In the genomic region with DNA sequence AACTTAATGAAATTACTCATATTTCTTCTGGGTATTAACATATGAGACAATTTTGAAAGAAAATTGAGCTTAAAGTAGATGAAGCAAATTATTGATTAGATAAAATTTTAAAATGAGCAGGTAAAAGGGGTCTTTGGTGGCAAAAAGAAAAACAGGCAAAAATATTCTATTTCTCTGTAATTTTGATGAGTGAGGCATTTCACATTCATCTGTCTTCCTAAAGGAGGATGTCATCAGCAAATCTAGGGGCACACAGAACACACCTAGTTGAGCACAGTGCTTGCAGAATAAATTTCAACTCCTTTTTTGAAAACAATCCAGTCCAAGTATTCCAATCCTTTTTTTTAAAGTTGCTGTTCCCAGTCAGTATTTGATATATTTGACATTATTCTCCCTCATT, we compare ENCODE assay signal across 10 cellular contexts. TPM values are rescaled to one million over a fixed set of nuclear protein-coding genes. Genes with fewer than 3 reads are reported as not detected.
"Had no signal": no experiment of that assay in that cellular context is flagged by ENCODE, and none has a peak within 500 bp of the region (broad histone marks: within the 10 kb centered on the region; RNA-seq: fewer than 3 reads in every experiment).

No MANE protein-coding gene starts in this region.

- H3K27ac ChIP-seq: HL-60, KMS-11 had no signal

- H3K4me3 ChIP-seq: K562 had no signal

- H3K4me2 ChIP-seq: KMS-11 had no signal

- H3K9ac ChIP-seq: KMS-11 had no signal

- FAIRE-seq: HTR-8/SVneo, K562 had no signal

- DNase-seq: IMR-90, KBM-7, KG1 had no signal

- ATAC-seq: K562 had no signal

RNA-seq across cellular contexts. Expression of gene ALDOB, which starts 20.7 kb away (rescaled TPM):
- total RNA-seq: HT-29, HT1080, IMR-90 had no signal
- polyA plus RNA-seq: IMR-90, K562 had no signal

RNA-seq across cellular contexts. Expression of gene BAAT, which starts 30.0 kb away (rescaled TPM):
- total RNA-seq: HT1080, IMR-90 had no signal
- polyA plus RNA-seq: IgD-negative memory B cell, IMR-90 had no signal
